Comparison of ENCODE assay signal across 8 cellular contexts in the genomic region with DNA sequence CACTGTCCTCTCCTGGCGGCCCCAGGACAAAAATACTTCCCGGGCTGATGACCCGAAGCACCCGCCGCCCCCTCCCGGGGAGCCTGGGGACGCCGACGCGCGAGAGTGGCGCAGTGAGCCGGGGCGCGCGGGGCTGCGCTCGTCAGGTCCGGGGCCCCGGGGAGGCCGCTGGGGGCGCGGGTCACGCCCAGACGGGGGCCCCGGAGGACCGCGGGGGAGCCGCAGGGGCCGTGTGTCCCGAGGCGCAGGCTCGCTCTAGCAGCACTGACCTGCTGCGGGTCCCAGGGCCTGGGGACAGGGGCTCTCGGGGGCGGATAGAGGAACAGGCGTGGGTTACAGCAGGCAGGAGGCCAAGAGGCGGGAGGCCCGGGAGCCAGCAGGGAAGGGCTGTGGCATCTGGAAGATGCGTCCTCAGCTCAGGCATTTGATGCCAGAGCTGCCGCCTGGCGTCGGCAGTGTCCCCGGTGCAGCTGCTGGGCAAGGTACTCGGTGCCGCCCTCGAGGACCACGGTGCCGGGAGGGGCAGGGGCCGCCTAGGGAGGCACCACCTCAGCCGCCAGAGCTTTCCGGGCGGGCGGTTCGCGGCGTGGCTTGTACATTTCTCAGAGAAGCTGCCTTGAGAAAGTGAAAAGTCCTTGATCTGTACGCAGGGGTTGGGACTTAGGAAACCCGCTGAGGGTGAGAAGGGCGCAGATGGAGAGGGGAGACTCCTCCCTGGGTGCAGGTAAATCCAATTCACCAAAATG. TPM values are rescaled to one million over a fixed set of nuclear protein-coding genes. Genes with fewer than 3 reads are reported as not detected.
DNase-seq lines count a peak whose midpoint lies in the region; ATAC-seq and TF ChIP-seq lines count a peak whose summit lies in the region.

No MANE protein-coding gene starts in this region.

- ATAC-seq in activated T-cell treated with anti-CD3 and anti-CD28 coated beads, Interleukin-2, amount 50 U/mL, for 72 hours (replicated peaks in 1 of 2): peak; percentile 73 to 76
- ATAC-seq in gastroesophageal sphincter (peak; percentile 37), HG03432 (IDR thresholded peaks at IDR 0.05; ENCODE audit: unreplicated experiment) (no peak), HG02970 (IDR thresholded peaks at IDR 0.05; ENCODE audit: low FRiP score, unreplicated experiment) (no peak)

- H3K27ac ChIP-seq in gastroesophageal sphincter: peak overlapping the region; percentile 76 to 91 (median 88)

- no peaks in the 10 kb centered on the region for H3K9me3 Mint-ChIP-seq in activated T-cell treated with anti-CD3 and anti-CD28 coated beads, Interleukin-2, amount 50 U/mL, for 72 hours

- no peak for TF ChIP-seq EP300 in gastroesophageal sphincter (IDR thresholded peaks at IDR 0.05)

- peak in 3 of 4 experiments; percentile 32 to 46 (median 34) for TF ChIP-seq CTCF in gastroesophageal sphincter (IDR thresholded peaks at IDR 0.05)

- H3K36me3 Mint-ChIP-seq in activated T-cell treated with anti-CD3 and anti-CD28 coated beads, Interleukin-2, amount 50 U/mL, for 72 hours (ENCODE audit: insufficient read depth in 2 of 2): no peaks in the 10 kb centered on the region

- peaks cover 0 to 6% of the 10 kb centered on the region in 2 donors for H3K36me3 ChIP-seq in gastroesophageal sphincter

- no peak overlapping the region for H3K27ac Mint-ChIP-seq in activated T-cell treated with anti-CD3 and anti-CD28 coated beads, Interleukin-2, amount 50 U/mL, for 72 hours

- H3K9me3 ChIP-seq in gastroesophageal sphincter: no peaks in the 10 kb centered on the region

- H3K4me1 Mint-ChIP-seq in activated T-cell treated with anti-CD3 and anti-CD28 coated beads, Interleukin-2, amount 50 U/mL, for 72 hours (ENCODE audit: low read depth): peaks cover 19% of the 10 kb centered on the region

- H3K4me3 ChIP-seq in gastroesophageal sphincter: peak overlapping the region; percentile 65 to 79

- H3K4me1 ChIP-seq in gastroesophageal sphincter: peaks cover 4 to 76% (median 23%) of the 10 kb centered on the region in 3 donors

- TF ChIP-seq POLR2A in gastroesophageal sphincter (IDR thresholded peaks at IDR 0.05): peak; percentile 5 to 14

- no peaks in the 10 kb centered on the region for H3K27me3 ChIP-seq in gastroesophageal sphincter

- 6 to 40% methylated on average over 2 to 10 of the region's 60 CpGs for WGBS in gastroesophageal sphincter (ENCODE audit: low coverage in 1 of 2), 2 donors

- peaks cover 67% of the 10 kb centered on the region for H3K27me3 Mint-ChIP-seq in activated T-cell treated with anti-CD3 and anti-CD28 coated beads, Interleukin-2, amount 50 U/mL, for 72 hours (ENCODE audit: low read depth)

- DNase-seq in ELF-1 (ENCODE audit: low read depth, low spot score) (peak; percentile 61), NCI-H1105 treated with DMSO at 0.1 percent for 48 hours (lab: John Stamatoyannopoulos, UW) (peak; percentile 77), occipital lobe (lab: John Stamatoyannopoulos, UW) (peak; percentile 36), AML-193 (lab: John Stamatoyannopoulos, UW) (no peak)
- DNase-seq in activated T-cell treated with anti-CD3 and anti-CD28 coated beads, Interleukin-2, amount 50 U/mL, for 72 hours: peak; percentile 39

- H3K4me3 Mint-ChIP-seq in activated T-cell treated with anti-CD3 and anti-CD28 coated beads, Interleukin-2, amount 50 U/mL, for 72 hours: peak overlapping the region; percentile 56 to 62

RNA-seq across cellular contexts. Expression of a gene that starts 1.2 kb away (rescaled TPM):
- under 1 TPM; 0.22 to 0.51 TPM for total RNA-seq in activated T-cell treated with anti-CD3 and anti-CD28 coated beads, Interleukin-2, amount 50 U/mL, for 72 hours
- total RNA-seq in gastroesophageal sphincter (10 to 100 TPM in 3 of 4 donors, 1 to 10 TPM in 1; 9.4 to 76.5 (median 26.3) TPM), occipital lobe (30.7 TPM)

RNA-seq across cellular contexts. Expression of a gene that starts 35.9 kb away (rescaled TPM):
- total RNA-seq in activated T-cell treated with anti-CD3 and anti-CD28 coated beads, Interleukin-2, amount 50 U/mL, for 72 hours: 10 to 100 TPM; 18.1 to 19.9 TPM
- total RNA-seq in gastroesophageal sphincter (10 to 100 TPM; 10.9 to 16.4 (median 13.1) TPM), occipital lobe (25.3 TPM)

Comparison
In these comparisons a context has a peak if more than half of its experiments do, and no peak if none do; other contexts are left out.
1. DNase-seq: peak in ELF-1 (single experiment), NCI-H1105 treated with DMSO at 0.1 percent for 48 hours (single experiment), activated T-cell treated with anti-CD3 and anti-CD28 coated beads, Interleukin-2, amount 50 U/mL, for 72 hours (2 of 2) and occipital lobe (single experiment); none in AML-193 (0 of 2).
2. ATAC-seq: peak in activated T-cell treated with anti-CD3 and anti-CD28 coated beads, Interleukin-2, amount 50 U/mL, for 72 hours (2 of 2) and gastroesophageal sphincter (single experiment); none in HG03432 (single experiment) and HG02970 (single experiment).
3. RNA of a gene that starts 1.2 kb away (total RNA-seq): 30.7 TPM in occipital lobe (single experiment) and 9.4 to 76.5 TPM in gastroesophageal sphincter; 0.22 to 0.51 TPM in activated T-cell treated with anti-CD3 and anti-CD28 coated beads, Interleukin-2, amount 50 U/mL, for 72 hours; every median in the first group is over 4 times any median in the second.